18 cellular contexts compared by ENCODE assay signal in genomic region chr1:241555526-241555925, GRCh38. TPM values are rescaled to one million over a fixed set of nuclear protein-coding genes. Genes with fewer than 3 reads are reported as not detected.
DNase-seq lines count a peak whose midpoint lies in the region; ATAC-seq and TF ChIP-seq lines count a peak whose summit lies in the region.
"Had no signal": no experiment of that assay in that cellular context is flagged by ENCODE, and none has a peak within 500 bp of the region (broad histone marks: within the 10 kb centered on the region; RNA-seq: fewer than 3 reads in every experiment).

No MANE protein-coding gene starts in this region.

- no peaks in the 10 kb centered on the region for H3K79me2 ChIP-seq in Karpas-422 (ENCODE audit: low read length)

- peaks cover 3% of the 10 kb centered on the region for H3K9me3 Mint-ChIP-seq in stimulated activated memory B cell treated with anti-CD40 and anti-IgM and Interleukin-4, amounts not matched to agents 10 μg/mL and 1 μg/mL and 100 μg/mL, for 72 hours
- no peaks in the 10 kb centered on the region for H3K9me3 Mint-ChIP-seq in glutamatergic neuron (ENCODE audit: unreplicated experiment)
- H3K9me3 Mint-ChIP-seq: CD8-positive, alpha-beta memory T cell had no signal

- no peak overlapping the region for H2AFZ ChIP-seq in Karpas-422 (ENCODE audit: low read length)
- H2AFZ ChIP-seq: GM23248 had no signal

- peaks cover 39% of the 10 kb centered on the region for H3K4me1 Mint-ChIP-seq in stimulated activated memory B cell treated with anti-CD40 and anti-IgM and Interleukin-4, amounts not matched to agents 10 μg/mL and 1 μg/mL and 100 μg/mL, for 72 hours
- no peaks in the 10 kb centered on the region for H3K4me1 Mint-ChIP-seq in glutamatergic neuron (ENCODE audit: low read depth, unreplicated experiment)

- H3K9me3 ChIP-seq in Karpas-422 (ENCODE audit: low read length) (no peaks in the 10 kb centered on the region), SK-N-MC (ENCODE audit: low read depth, low read length) (no peaks in the 10 kb centered on the region), heart left ventricle (no peaks in the 10 kb centered on the region)
- H3K9me3 ChIP-seq: BE2C, Caco-2, HAP-1 had no signal

- no peaks in the 10 kb centered on the region for H3K27me3 ChIP-seq in Karpas-422 (ENCODE audit: low read length)
- no peaks in the 10 kb centered on the region for H3K27me3 ChIP-seq in heart left ventricle
- H3K27me3 ChIP-seq: BE2C had no signal

- TF ChIP-seq CTCF in heart left ventricle (IDR thresholded peaks at IDR 0.05): no peak
- no peak for TF ChIP-seq CTCF in glutamatergic neuron (IDR thresholded peaks at IDR 0.05; ENCODE audit: partially characterized antibody, unreplicated experiment)

- H3K4me3 ChIP-seq in Karpas-422 (ENCODE audit: low read length) (no peak overlapping the region), SK-N-MC (no peak overlapping the region), heart left ventricle (no peak overlapping the region)
- H3K4me3 ChIP-seq: GM23248, HAP-1 had no signal

- no peak for ATAC-seq in stimulated activated memory B cell treated with anti-CD40 and anti-IgM and Interleukin-4, amounts not matched to agents 10 μg/mL and 1 μg/mL and 100 μg/mL, for 72 hours
- ATAC-seq in heart left ventricle: no peak
- ATAC-seq in HG02973 (IDR thresholded peaks at IDR 0.05; ENCODE audit: unreplicated experiment): no peak

- H3K4me2 ChIP-seq in Karpas-422 (ENCODE audit: low read depth, low read length, poor library complexity, severe bottlenecking): no peak overlapping the region

- peaks cover 41% of the 10 kb centered on the region for H3K4me1 ChIP-seq in Karpas-422 (ENCODE audit: low read length)
- peaks cover 0 to 14% (median 0%) of the 10 kb centered on the region in 12 donors for H3K4me1 ChIP-seq in heart left ventricle
- H3K4me1 ChIP-seq: BE2C, Caco-2, HAP-1 had no signal

- no peaks in the 10 kb centered on the region for H4K20me1 ChIP-seq in Karpas-422 (ENCODE audit: insufficient read depth, low read depth, low read length)

- no peaks in the 10 kb centered on the region for H3K27me3 Mint-ChIP-seq in stimulated activated memory B cell treated with anti-CD40 and anti-IgM and Interleukin-4, amounts not matched to agents 10 μg/mL and 1 μg/mL and 100 μg/mL, for 72 hours
- H3K27me3 Mint-ChIP-seq in glutamatergic neuron (ENCODE audit: unreplicated experiment): no peaks in the 10 kb centered on the region

- peak overlapping the region; percentile 37 for H3K27ac Mint-ChIP-seq in stimulated activated memory B cell treated with anti-CD40 and anti-IgM and Interleukin-4, amounts not matched to agents 10 μg/mL and 1 μg/mL and 100 μg/mL, for 72 hours
- H3K27ac Mint-ChIP-seq in glutamatergic neuron (ENCODE audit: unreplicated experiment): no peak overlapping the region
- H3K27ac Mint-ChIP-seq: CD8-positive, alpha-beta memory T cell had no signal

- H3K36me3 ChIP-seq in Karpas-422 (ENCODE audit: insufficient read depth, low read length): no peaks in the 10 kb centered on the region
- peaks cover 52% of the 10 kb centered on the region for H3K36me3 ChIP-seq in SK-N-MC (ENCODE audit: insufficient read depth, low read length)
- H3K36me3 ChIP-seq in heart left ventricle: no peaks in the 10 kb centered on the region
- H3K36me3 ChIP-seq: BE2C, HAP-1 had no signal

- no peaks in the 10 kb centered on the region for H3K9me2 ChIP-seq in Karpas-422 (replicated peaks; ENCODE audit: insufficient read depth, low read length)

- H3K9ac ChIP-seq in Karpas-422 (ENCODE audit: low read length) (no peak overlapping the region), SK-N-MC (ENCODE audit: insufficient read length) (peak overlapping the region; percentile 7)
- H3K9ac ChIP-seq: GM23248 had no signal

- H3K36me3 Mint-ChIP-seq in stimulated activated memory B cell treated with anti-CD40 and anti-IgM and Interleukin-4, amounts not matched to agents 10 μg/mL and 1 μg/mL and 100 μg/mL, for 72 hours: peaks cover 71% of the 10 kb centered on the region
- H3K36me3 Mint-ChIP-seq in glutamatergic neuron (ENCODE audit: unreplicated experiment): no peaks in the 10 kb centered on the region
- H3K36me3 Mint-ChIP-seq: CD4-positive, CD25-positive, alpha-beta regulatory T cell had no signal

- no peak for DNase-seq in Karpas-422
- no peak for DNase-seq in SK-N-MC (ENCODE audit: low read depth, low spot score)
- DNase-seq in foreskin melanocyte: peak; percentile 52
- DNase-seq in heart left ventricle: no peak
- no peak for DNase-seq in glutamatergic neuron
- DNase-seq: ACHN; BE2C; C1 segment of cervical spinal cord; Caco-2; CD4-positive, CD25-positive, alpha-beta regulatory T cell; CD8-positive, alpha-beta memory T cell; GM23248 had no signal

- no peak for TF ChIP-seq POLR2A in heart left ventricle (IDR thresholded peaks at IDR 0.05)

- WGBS in heart left ventricle, 4 donors: 92 to 93% (median 93%) methylated on average over 3 of the region's 3 CpGs

- intact Hi-C loops in heart left ventricle (cut with DNase I): no loop called here

- H3K27ac ChIP-seq in Karpas-422 (ENCODE audit: low read length) (peak overlapping the region; percentile 18; the same call in 1 of the 2 replicates), SK-N-MC (peak overlapping the region; percentile 100), heart left ventricle (no peak overlapping the region)
- H3K27ac ChIP-seq: GM23248, HL-60 had no signal

- H3K4me3 Mint-ChIP-seq in stimulated activated memory B cell treated with anti-CD40 and anti-IgM and Interleukin-4, amounts not matched to agents 10 μg/mL and 1 μg/mL and 100 μg/mL, for 72 hours: no peak overlapping the region
- H3K4me3 Mint-ChIP-seq in glutamatergic neuron (ENCODE audit: unreplicated experiment): no peak overlapping the region
- H3K4me3 Mint-ChIP-seq: CD4-positive, CD25-positive, alpha-beta regulatory T cell; CD8-positive, alpha-beta memory T cell had no signal

RNA-seq across cellular contexts. Expression of gene KMO, which starts 23.3 kb away (rescaled TPM):
- total RNA-seq in Karpas-422 (2014; rRNA removed; shearing (Covaris generic); ENCODE audit: low replicate concordance): 2.8 and 5.8 TPM in 2 replicates
- 1 to 10 TPM in 2 of 9 donors, under 1 TPM in 4, not detected in 3; 0.07 to 3.9 (median 0.18) TPM for total RNA-seq in heart left ventricle
- under 1 TPM; 0.11 to 0.15 TPM for polyA plus RNA-seq in heart left ventricle
- total RNA-seq in glutamatergic neuron (ENCODE audit: unreplicated experiment): not detected
- total RNA-seq: A172; Caco-2; CD4-positive, CD25-positive, alpha-beta regulatory T cell; GM23248; HT1080 had no signal
- polyA plus RNA-seq: GM23248 had no signal

RNA-seq across cellular contexts. Expression of gene FH, which starts 36.0 kb away (rescaled TPM):
- 40.3 and 58.3 TPM in 2 replicates for total RNA-seq in Karpas-422 (2014; rRNA removed; shearing (Covaris generic); ENCODE audit: low replicate concordance)
- 100 to 1,000 TPM; 153 to 279 (median 209) TPM for total RNA-seq in heart left ventricle
- 100 to 1,000 TPM; 168 to 246 TPM for polyA plus RNA-seq in heart left ventricle
- 51.0 TPM for total RNA-seq in glutamatergic neuron (ENCODE audit: unreplicated experiment)

Comparison
In these comparisons a context has a peak if more than half of its experiments do, and no peak if none do; other contexts are left out.
1. H3K27ac ChIP-seq: peak in Karpas-422 (single experiment) and SK-N-MC (single experiment); none in heart left ventricle (0 of 12).